Comparison of ENCODE assay signal across 8 cellular contexts in genomic region chr2:235116885-235117492, GRCh38.
DNase-seq lines count a peak whose midpoint lies in the region; ATAC-seq and TF ChIP-seq lines count a peak whose summit lies in the region.

No MANE protein-coding gene starts in this region.

- no peaks in the 10 kb centered on the region for H3K79me2 ChIP-seq in OCI-LY7 (ENCODE audit: insufficient read depth, low read depth, low read length)

- H3K4me1 Mint-ChIP-seq in progenitor cell of endocrine pancreas (ENCODE audit: low read depth) = no peaks in the 10 kb centered on the region
- H3K4me1 Mint-ChIP-seq in activated T-helper 2 cell treated with anti-CD3 and anti-CD28 coated beads, Interferon-gamma antibody, Interleukin-2, Interleukin-4, amounts not matched to agents 10 μg/mL and 5 μg/mL and 100 μg/mL, durations not matched to agents 14 hours and 24 hours and 36 hours (ENCODE audit: low read depth) = no peaks in the 10 kb centered on the region

- ATAC-seq in esophagus mucosa (peak; percentile 44), sciatic nerve (no peak), GM19324 (IDR thresholded peaks at IDR 0.05; ENCODE audit: low FRiP score, unreplicated experiment) (no peak)

- TF ChIP-seq CTCF in HL-60 (IDR thresholded peaks at IDR 0.05; ENCODE audit: insufficient read depth, low read length) = peak; percentile 5
- peak; percentile 86 for TF ChIP-seq CTCF in OCI-LY7 (conservative IDR thresholded peaks at IDR 0.05; ENCODE audit: low read length)
- peak; percentile 81 for TF ChIP-seq CTCF in progenitor cell of endocrine pancreas (IDR thresholded peaks at IDR 0.05; ENCODE audit: unreplicated experiment)

- peaks cover 27% of the 10 kb centered on the region for H3K27me3 Mint-ChIP-seq in progenitor cell of endocrine pancreas
- H3K27me3 Mint-ChIP-seq in activated T-helper 2 cell treated with anti-CD3 and anti-CD28 coated beads, Interferon-gamma antibody, Interleukin-2, Interleukin-4, amounts not matched to agents 10 μg/mL and 5 μg/mL and 100 μg/mL, durations not matched to agents 14 hours and 24 hours and 36 hours (ENCODE audit: low read depth) = peaks cover 3% of the 10 kb centered on the region

- no peak overlapping the region for H3K27ac Mint-ChIP-seq in progenitor cell of endocrine pancreas
- H3K27ac Mint-ChIP-seq in activated T-helper 2 cell treated with anti-CD3 and anti-CD28 coated beads, Interferon-gamma antibody, Interleukin-2, Interleukin-4, amounts not matched to agents 10 μg/mL and 5 μg/mL and 100 μg/mL, durations not matched to agents 14 hours and 24 hours and 36 hours = no peak overlapping the region

- H3K4me1 ChIP-seq in BLaER1 = peaks cover 13% of the 10 kb centered on the region
- H3K4me1 ChIP-seq in OCI-LY7 (ENCODE audit: insufficient read depth, low read length, poor library complexity, severe bottlenecking) = no peaks in the 10 kb centered on the region

- H3K4me3 ChIP-seq in BLaER1 (no peak overlapping the region), HL-60 (replicated peaks; ENCODE audit: insufficient read depth, low read length) (no peak overlapping the region), OCI-LY7 (ENCODE audit: low read depth, low read length, poor library complexity, severe bottlenecking) (no peak overlapping the region)

- no peaks in the 10 kb centered on the region for H3K9me2 ChIP-seq in OCI-LY7 (ENCODE audit: insufficient read depth, low read length)

- H3K27ac ChIP-seq in BLaER1 (no peak overlapping the region), HL-60 (replicated peaks) (no peak overlapping the region), OCI-LY7 (ENCODE audit: low read depth, low read length, poor library complexity, severe bottlenecking) (no peak overlapping the region)

- no TSS peak for BruUV-seq in OCI-LY7 (replicated peaks; lab: Mats Ljungman, UMichigan)

- peak overlapping the region; percentile 5; the same call in 1 of the 2 replicates for H3K4me2 ChIP-seq in BLaER1
- no peak overlapping the region for H3K4me2 ChIP-seq in OCI-LY7 (ENCODE audit: low read length)

- no peaks in the 10 kb centered on the region for H3K27me3 ChIP-seq in BLaER1
- peaks cover 4% of the 10 kb centered on the region for H3K27me3 ChIP-seq in HL-60 (ENCODE audit: insufficient read depth, poor library complexity, severe bottlenecking)

- H3K36me3 Mint-ChIP-seq in progenitor cell of endocrine pancreas (ENCODE audit: insufficient read depth) = no peaks in the 10 kb centered on the region
- no peaks in the 10 kb centered on the region for H3K36me3 Mint-ChIP-seq in activated T-helper 2 cell treated with anti-CD3 and anti-CD28 coated beads, Interferon-gamma antibody, Interleukin-2, Interleukin-4, amounts not matched to agents 10 μg/mL and 5 μg/mL and 100 μg/mL, durations not matched to agents 14 hours and 24 hours and 36 hours (ENCODE audit: low read depth)

- H2AFZ ChIP-seq in OCI-LY7 (ENCODE audit: low read length) = no peak overlapping the region

- DNase-seq in HL-60 (ENCODE audit: low read depth in 1 of 2, low spot score in 1 of 2) (no peak), OCI-LY7 (ENCODE audit: low spot score) (peak; percentile 48), progenitor cell of endocrine pancreas (ENCODE audit: low spot score, unreplicated experiment) (no peak), sciatic nerve (ENCODE audit: low spot score) (no peak)
- no peak for DNase-seq in activated T-helper 2 cell treated with anti-CD3 and anti-CD28 coated beads, Interferon-gamma antibody, Interleukin-2, Interleukin-4, amounts not matched to agents 10 μg/mL and 5 μg/mL and 100 μg/mL, durations not matched to agents 14 hours and 24 hours and 36 hours (ENCODE audit: low spot score)

- H4K20me1 ChIP-seq in BLaER1 (no peaks in the 10 kb centered on the region), OCI-LY7 (ENCODE audit: insufficient read depth, low read length) (no peaks in the 10 kb centered on the region)

- intact Hi-C loops in OCI-LY7 (cut with micrococcal nuclease; ENCODE audit: unreplicated experiment) (loop anchor here (1.0 kb wide), 1 partner anchor 567 kb away; no protein-coding TSS in a partner anchor), sciatic nerve (cut with DNase I) (no loop called here)
- intact Hi-C loops in activated T-helper 2 cell treated with anti-CD3 and anti-CD28 coated beads, Interferon-gamma antibody, Interleukin-2, Interleukin-4, amounts not matched to agents 10 μg/mL and 5 μg/mL and 100 μg/mL, durations not matched to agents 14 hours and 24 hours and 36 hours (cut with micrococcal nuclease) = loop anchor here (1.0 kb wide), 1 partner anchor 567 kb away; no protein-coding TSS in a partner anchor

- POLR2A ChIA-PET in OCI-LY7 (lab: Charles Lee) = interaction anchor here (0.6 kb wide), 1 partner anchor 54 kb away, joined by 3 read pairs; no protein-coding TSS in a partner anchor

- H3K36me3 ChIP-seq in BLaER1 (no peaks in the 10 kb centered on the region), OCI-LY7 (ENCODE audit: insufficient read depth, low read length) (no peaks in the 10 kb centered on the region)

- peaks cover 4% of the 10 kb centered on the region for H3K9me3 Mint-ChIP-seq in progenitor cell of endocrine pancreas (ENCODE audit: low read depth)
- H3K9me3 Mint-ChIP-seq in activated T-helper 2 cell treated with anti-CD3 and anti-CD28 coated beads, Interferon-gamma antibody, Interleukin-2, Interleukin-4, amounts not matched to agents 10 μg/mL and 5 μg/mL and 100 μg/mL, durations not matched to agents 14 hours and 24 hours and 36 hours = peaks cover 5% of the 10 kb centered on the region

- H3K9me3 ChIP-seq in BLaER1 (no peaks in the 10 kb centered on the region; the same call in 1 of the 2 replicates), OCI-LY7 (ENCODE audit: low read length) (0 out of 2 replicates have a peak, but pooled peaks cover 7% of the 10 kb centered on the region)

- no peak overlapping the region for H3K4me3 Mint-ChIP-seq in progenitor cell of endocrine pancreas (ENCODE audit: low read depth)
- H3K4me3 Mint-ChIP-seq in activated T-helper 2 cell treated with anti-CD3 and anti-CD28 coated beads, Interferon-gamma antibody, Interleukin-2, Interleukin-4, amounts not matched to agents 10 μg/mL and 5 μg/mL and 100 μg/mL, durations not matched to agents 14 hours and 24 hours and 36 hours (ENCODE audit: low read depth) = no peak overlapping the region

- no peak overlapping the region for H3K9ac ChIP-seq in BLaER1

- CTCF ChIA-PET in OCI-LY7 (lab: Charles Lee; ENCODE audit: unreplicated experiment) = no interaction called here

Comparison
In these comparisons a context has a peak if more than half of its experiments do, and no peak if none do; other contexts are left out.
1. CTCF ChIP-seq: peak in every context shown above with its lines; median percentile 86 in OCI-LY7; 81 in progenitor cell of endocrine pancreas; 5 in HL-60.